1 cellular context compared by ENCODE assay signal in genomic region chr10:123868058-123868995, GRCh38.
TF ChIP-seq lines count a peak whose summit lies in the region.

No MANE protein-coding gene starts in this region.

TF ChIP-seq in HepG2, 621 proteins besides CTCF, POLR2A, EP300 and RAD21:
- TF ChIP-seq, protein P1, sequence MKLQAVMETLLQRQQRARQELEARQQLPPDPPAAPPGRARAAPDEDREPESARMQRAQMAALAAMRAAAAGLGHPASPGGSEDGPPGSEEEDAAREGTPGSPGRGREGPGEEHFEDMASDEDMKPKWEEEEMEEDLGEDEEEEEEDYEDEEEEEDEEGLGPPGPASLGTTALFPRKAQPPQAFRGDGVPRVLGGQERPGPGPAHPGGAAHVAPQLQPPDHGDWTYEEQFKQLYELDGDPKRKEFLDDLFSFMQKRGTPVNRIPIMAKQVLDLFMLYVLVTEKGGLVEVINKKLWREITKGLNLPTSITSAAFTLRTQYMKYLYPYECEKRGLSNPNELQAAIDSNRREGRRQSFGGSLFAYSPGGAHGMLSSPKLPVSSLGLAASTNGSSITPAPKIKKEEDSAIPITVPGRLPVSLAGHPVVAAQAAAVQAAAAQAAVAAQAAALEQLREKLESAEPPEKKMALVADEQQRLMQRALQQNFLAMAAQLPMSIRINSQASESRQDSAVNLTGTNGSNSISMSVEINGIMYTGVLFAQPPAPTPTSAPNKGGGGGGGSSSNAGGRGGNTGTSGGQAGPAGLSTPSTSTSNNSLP (IDR thresholded peaks at IDR 0.05; ENCODE audit: low read depth, low read length), result no peak
- TF ChIP-seq, protein P2, sequence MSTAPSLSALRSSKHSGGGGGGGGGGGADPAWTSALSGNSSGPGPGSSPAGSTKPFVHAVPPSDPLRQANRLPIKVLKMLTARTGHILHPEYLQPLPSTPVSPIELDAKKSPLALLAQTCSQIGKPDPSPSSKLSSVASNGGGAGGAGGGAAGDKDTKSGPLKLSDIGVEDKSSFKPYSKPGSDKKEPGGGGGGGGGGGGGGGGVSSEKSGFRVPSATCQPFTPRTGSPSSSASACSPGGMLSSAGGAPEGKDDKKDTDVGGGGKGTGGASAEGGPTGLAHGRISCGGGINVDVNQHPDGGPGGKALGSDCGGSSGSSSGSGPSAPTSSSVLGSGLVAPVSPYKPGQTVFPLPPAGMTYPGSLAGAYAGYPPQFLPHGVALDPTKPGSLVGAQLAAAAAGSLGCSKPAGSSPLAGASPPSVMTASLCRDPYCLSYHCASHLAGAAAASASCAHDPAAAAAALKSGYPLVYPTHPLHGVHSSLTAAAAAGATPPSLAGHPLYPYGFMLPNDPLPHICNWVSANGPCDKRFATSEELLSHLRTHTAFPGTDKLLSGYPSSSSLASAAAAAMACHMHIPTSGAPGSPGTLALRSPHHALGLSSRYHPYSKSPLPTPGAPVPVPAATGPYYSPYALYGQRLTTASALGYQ (CRISPR knock-in tag; IDR thresholded peaks at IDR 0.05), result no peak
- TF ChIP-seq ZNF263 (CRISPR knock-in tag; IDR thresholded peaks at IDR 0.05), result 0 out of 2 replicates have a peak, but pooled peaks have one; percentile 19
- TF ChIP-seq SALL1 (CRISPR knock-in tag; IDR thresholded peaks at IDR 0.05), result 0 out of 2 replicates have a peak, but pooled peaks have one; percentile 10
- TF ChIP-seq, protein P3, sequence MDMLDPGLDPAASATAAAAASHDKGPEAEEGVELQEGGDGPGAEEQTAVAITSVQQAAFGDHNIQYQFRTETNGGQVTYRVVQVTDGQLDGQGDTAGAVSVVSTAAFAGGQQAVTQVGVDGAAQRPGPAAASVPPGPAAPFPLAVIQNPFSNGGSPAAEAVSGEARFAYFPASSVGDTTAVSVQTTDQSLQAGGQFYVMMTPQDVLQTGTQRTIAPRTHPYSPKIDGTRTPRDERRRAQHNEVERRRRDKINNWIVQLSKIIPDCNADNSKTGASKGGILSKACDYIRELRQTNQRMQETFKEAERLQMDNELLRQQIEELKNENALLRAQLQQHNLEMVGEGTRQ (IDR thresholded peaks at IDR 0.05; ENCODE audit: low read depth, low read length), result peak; percentile 22; the same call in 1 of the 2 replicates
- TF ChIP-seq, protein P3 (CRISPR knock-in tag; IDR thresholded peaks at IDR 0.05; ENCODE audit: borderline replicate concordance), result no peak
- no peak for TF ChIP-seq RBAK (CRISPR knock-in tag; IDR thresholded peaks at IDR 0.05)
- TF ChIP-seq TRIM24 (CRISPR knock-in tag; IDR thresholded peaks at IDR 0.05), result no peak
- TF ChIP-seq CHCHD3 (CRISPR knock-in tag; IDR thresholded peaks at IDR 0.05), result no peak
- peak; percentile 79 for TF ChIP-seq HNF4A (CRISPR knock-in tag; IDR thresholded peaks at IDR 0.05)
- TF ChIP-seq MEIS2 (CRISPR knock-in tag; IDR thresholded peaks at IDR 0.05), result no peak
- peak; percentile 60; the same call in 1 of the 2 replicates for TF ChIP-seq ZNF644 (CRISPR knock-in tag; IDR thresholded peaks at IDR 0.05; ENCODE audit: low read depth)
- TF ChIP-seq CEBPB (IDR thresholded peaks at IDR 0.05; ENCODE audit: borderline replicate concordance, low read depth, low read length), result peak; percentile 17; the same call in 1 of the 2 replicates
